9 cellular contexts compared by ENCODE assay signal in genomic region chr1:119372493-119373086, GRCh38. TPM values are rescaled to one million over a fixed set of nuclear protein-coding genes. Genes with fewer than 3 reads are reported as not detected.
DNase-seq lines count a peak whose midpoint lies in the region; ATAC-seq and TF ChIP-seq lines count a peak whose summit lies in the region.
"Had no signal": no experiment of that assay in that cellular context is flagged by ENCODE, and none has a peak within 500 bp of the region (broad histone marks: within the 10 kb centered on the region; RNA-seq: fewer than 3 reads in every experiment).

No MANE protein-coding gene starts in this region.

- no peaks in the 10 kb centered on the region for H3K27me3 ChIP-seq in Loucy (ENCODE audit: insufficient read depth, low read length, poor library complexity, severe bottlenecking)
- no peaks in the 10 kb centered on the region for H3K27me3 ChIP-seq in naive thymus-derived CD4-positive, alpha-beta T cell (ENCODE audit: control insufficient read depth in 2 of 2, insufficient read depth in 2 of 2, low read length in 2 of 2)

- H3K27me3 Mint-ChIP-seq in naive thymus-derived CD4-positive, alpha-beta T cell: peaks cover 14 to 39% (median 21%) of the 10 kb centered on the region in 5 donors
- peaks cover 12% of the 10 kb centered on the region for H3K27me3 Mint-ChIP-seq in activated T-helper 17 cell treated with anti-CD3 and anti-CD28 coated beads, Interleukin-2, amount 50 U/mL, for 72 hours

- CTCF ChIA-PET in naive thymus-derived CD4-positive, alpha-beta T cell (lab: Charles Lee): no interaction called here

- DNase-seq in ecto neural progenitor cell (ENCODE audit: low spot score) (peak; percentile 54), stromal cell of bone marrow (ENCODE audit: low read depth) (peak; percentile 31), AG08396 (ENCODE audit: low spot score) (no peak)
- DNase-seq in naive thymus-derived CD4-positive, alpha-beta T cell: no peak

- no peak overlapping the region for H3K4me2 ChIP-seq in Loucy (ENCODE audit: low read depth, low read length, poor library complexity, severe bottlenecking)

- H3K4me1 ChIP-seq in Loucy (ENCODE audit: insufficient read depth, low read length, poor library complexity, severe bottlenecking): no peaks in the 10 kb centered on the region
- no peaks in the 10 kb centered on the region for H3K4me1 ChIP-seq in naive thymus-derived CD4-positive, alpha-beta T cell (ENCODE audit: control insufficient read depth in 2 of 2, insufficient read depth in 2 of 2, low read length in 2 of 2)

- H3K27ac Mint-ChIP-seq in naive thymus-derived CD4-positive, alpha-beta T cell: no peak overlapping the region
- no peak overlapping the region for H3K27ac Mint-ChIP-seq in activated T-helper 17 cell treated with anti-CD3 and anti-CD28 coated beads, Interleukin-2, amount 50 U/mL, for 72 hours

- peak; percentile 56 for ATAC-seq in GM21447 (IDR thresholded peaks at IDR 0.05; ENCODE audit: unreplicated experiment)
- ATAC-seq in naive thymus-derived CD4-positive, alpha-beta T cell: no peak
- ATAC-seq in activated T-helper 17 cell treated with anti-CD3 and anti-CD28 coated beads, Interleukin-2, amount 50 U/mL, for 72 hours (replicated peaks): no peak

- POLR2A ChIA-PET in naive thymus-derived CD4-positive, alpha-beta T cell (lab: Charles Lee): no interaction called here

- H3K9me3 ChIP-seq in Loucy (ENCODE audit: insufficient read depth, low read depth, low read length): no peaks in the 10 kb centered on the region
- no peaks in the 10 kb centered on the region for H3K9me3 ChIP-seq in naive thymus-derived CD4-positive, alpha-beta T cell (ENCODE audit: control insufficient read depth in 2 of 3, low read length in 3 of 3)
- H3K9me3 ChIP-seq: thoracic aorta had no signal

- H3K9ac ChIP-seq in Loucy (ENCODE audit: low read depth, low read length, poor library complexity, severe bottlenecking): no peak overlapping the region

- no peaks in the 10 kb centered on the region for H3K9me2 ChIP-seq in Loucy (replicated peaks; ENCODE audit: low read depth, low read length)

- peaks cover 0 to 10% (median 4%) of the 10 kb centered on the region in 7 donors for H3K4me1 Mint-ChIP-seq in naive thymus-derived CD4-positive, alpha-beta T cell
- peaks cover 4% of the 10 kb centered on the region for H3K4me1 Mint-ChIP-seq in activated T-helper 17 cell treated with anti-CD3 and anti-CD28 coated beads, Interleukin-2, amount 50 U/mL, for 72 hours

- no peak overlapping the region for H3K4me3 ChIP-seq in Loucy (ENCODE audit: low read length, poor library complexity, severe bottlenecking)
- H3K4me3 ChIP-seq in naive thymus-derived CD4-positive, alpha-beta T cell (ENCODE audit: low read length): no peak overlapping the region
- H3K4me3 ChIP-seq: thoracic aorta had no signal

- TF ChIP-seq CTCF in GM12873 (IDR thresholded peaks at IDR 0.05; ENCODE audit: insufficient read depth, low read depth, low read length, missing control alignments) (peak; percentile 45), Loucy (conservative IDR thresholded peaks at IDR 0.05; ENCODE audit: low read length) (0 out of 2 replicates have a peak, but pooled peaks have one; percentile 13)

- no peaks in the 10 kb centered on the region for H3K79me2 ChIP-seq in Loucy (ENCODE audit: insufficient read depth, low read length)

- H3K4me3 Mint-ChIP-seq in naive thymus-derived CD4-positive, alpha-beta T cell: no peak overlapping the region
- H3K4me3 Mint-ChIP-seq in activated T-helper 17 cell treated with anti-CD3 and anti-CD28 coated beads, Interleukin-2, amount 50 U/mL, for 72 hours: no peak overlapping the region

- H3K36me3 Mint-ChIP-seq in naive thymus-derived CD4-positive, alpha-beta T cell: no peaks in the 10 kb centered on the region
- H3K36me3 Mint-ChIP-seq in activated T-helper 17 cell treated with anti-CD3 and anti-CD28 coated beads, Interleukin-2, amount 50 U/mL, for 72 hours (ENCODE audit: low read depth): no peaks in the 10 kb centered on the region

- no peak overlapping the region for H3K27ac ChIP-seq in naive thymus-derived CD4-positive, alpha-beta T cell (ENCODE audit: low read depth, low read length)
- H3K27ac ChIP-seq: thoracic aorta had no signal

- no peak overlapping the region for H2AFZ ChIP-seq in Loucy (ENCODE audit: low read length)

- H3K9me3 Mint-ChIP-seq in naive thymus-derived CD4-positive, alpha-beta T cell: peaks cover 0 to 17% (median 0%) of the 10 kb centered on the region in 11 donors
- peaks cover 4% of the 10 kb centered on the region for H3K9me3 Mint-ChIP-seq in activated T-helper 17 cell treated with anti-CD3 and anti-CD28 coated beads, Interleukin-2, amount 50 U/mL, for 72 hours

- H4K20me1 ChIP-seq in Loucy (ENCODE audit: insufficient read depth, low read length, poor library complexity, severe bottlenecking): no peaks in the 10 kb centered on the region

- no peaks in the 10 kb centered on the region for H3F3A ChIP-seq in Loucy (ENCODE audit: low read depth)

- no peaks in the 10 kb centered on the region for H3K36me3 ChIP-seq in Loucy (ENCODE audit: insufficient read depth, low read length)
- no peaks in the 10 kb centered on the region for H3K36me3 ChIP-seq in naive thymus-derived CD4-positive, alpha-beta T cell (ENCODE audit: control insufficient read depth in 2 of 3, insufficient read depth in 3 of 3, low read length in 3 of 3)
- H3K36me3 ChIP-seq: thoracic aorta had no signal

- intact Hi-C loops in naive thymus-derived CD4-positive, alpha-beta T cell (cut with micrococcal nuclease): no loop called here

RNA-seq across cellular contexts. Expression of gene HAO2, which starts 4.0 kb away (rescaled TPM):
- not detected for total RNA-seq in naive thymus-derived CD4-positive, alpha-beta T cell
- not detected for polyA plus RNA-seq in naive thymus-derived CD4-positive, alpha-beta T cell
- not detected for total RNA-seq in activated T-helper 17 cell treated with anti-CD3 and anti-CD28 coated beads, Interleukin-2, amount 50 U/mL, for 72 hours
- total RNA-seq: thoracic aorta had no signal

RNA-seq across cellular contexts. Expression of gene HSD3B2, which starts 42.4 kb away (rescaled TPM):
- total RNA-seq in naive thymus-derived CD4-positive, alpha-beta T cell: not detected
- polyA plus RNA-seq in naive thymus-derived CD4-positive, alpha-beta T cell: not detected
- not detected for total RNA-seq in activated T-helper 17 cell treated with anti-CD3 and anti-CD28 coated beads, Interleukin-2, amount 50 U/mL, for 72 hours
- total RNA-seq: thoracic aorta had no signal

Comparison
In these comparisons a context has a peak if more than half of its experiments do, and no peak if none do; other contexts are left out.
1. DNase-seq: peak in ecto neural progenitor cell (single experiment) and stromal cell of bone marrow (single experiment); none in naive thymus-derived CD4-positive, alpha-beta T cell (0 of 9) and AG08396 (single experiment).